ENCODE assay signal across 1 cellular context in genomic region chr16:911604-912321, GRCh38.
TF ChIP-seq lines count a peak whose summit lies in the region.

No MANE protein-coding gene starts in this region.

TF ChIP-seq in K562, 482 proteins besides CTCF, POLR2A, EP300 and RAD21:
- TF ChIP-seq TFE3 (CRISPR knock-in tag; IDR thresholded peaks at IDR 0.05) (peak; percentile 53; the same call in 1 of the 2 replicates), EZH2 (IDR thresholded peaks at IDR 0.05; ENCODE audit: borderline replicate concordance, low read depth, low read length) (no peak)
TF ChIP-seq in K562: peak in this region for 1.
